In genomic region chr3:53705774-53706173, GRCh38 we compare ENCODE assay signal across 18 cellular contexts.
A peak's percentile ranks its signal among the peaks of the same experiment; 100 is the strongest.
DNase-seq lines count a peak whose midpoint lies in the region; ATAC-seq lines count a peak whose summit lies in the region.
"Had no signal": no experiment of that assay in that cellular context is flagged by ENCODE, and none has a peak within 500 bp of the region (broad histone marks: within the 10 kb centered on the region; RNA-seq: fewer than 3 reads in every experiment).

No MANE protein-coding gene starts in this region.

- intact Hi-C loops in activated CD4-positive, alpha-beta T cell treated with anti-CD3 and anti-CD28 coated beads, Interleukin-2, amount 10 ng/mL, durations not matched to agents 24 days and 14 days (cut with micrococcal nuclease) = no loop called here

- POLR2A ChIA-PET in activated CD4-positive, alpha-beta T cell treated with anti-CD3 and anti-CD28 coated beads, Interleukin-2, amount 10 ng/mL, durations not matched to agents 7 days and 5 days (lab: Charles Lee) = no interaction called here

- peaks cover 24% of the 10 kb centered on the region for H3K4me1 Mint-ChIP-seq in activated CD4-positive, alpha-beta T cell treated with anti-CD3 and anti-CD28 coated beads, Interleukin-2, amount 10 ng/mL, durations not matched to agents 24 days and 14 days
- H3K4me1 Mint-ChIP-seq in activated CD4-positive, alpha-beta T cell treated with anti-CD3 and anti-CD28 coated beads, Interleukin-2, amount 10 ng/mL, durations not matched to agents 7 days and 5 days = peaks cover 16% of the 10 kb centered on the region

- peak; percentile 25 for ATAC-seq in stimulated activated naive CD8-positive, alpha-beta T cell treated with anti-CD3 and anti-CD28 coated beads, Interleukin-15, Interleukin-2, amounts not matched to agents 100 U/mL and 50 U/mL, for 24 hours
- ATAC-seq in HG02840 (IDR thresholded peaks at IDR 0.05; ENCODE audit: low FRiP score, unreplicated experiment) = no peak

- peak overlapping the region; percentile 69 for H3K27ac Mint-ChIP-seq in activated CD4-positive, alpha-beta T cell treated with anti-CD3 and anti-CD28 coated beads, Interleukin-2, amount 10 ng/mL, durations not matched to agents 24 days and 14 days
- no peak overlapping the region for H3K27ac Mint-ChIP-seq in activated CD4-positive, alpha-beta T cell treated with anti-CD3 and anti-CD28 coated beads, Interleukin-2, amount 10 ng/mL, durations not matched to agents 7 days and 5 days

- peak; percentile 67 for DNase-seq in activated CD4-positive, alpha-beta T cell treated with anti-CD3 and anti-CD28 coated beads, Interleukin-2, amount 10 ng/mL, durations not matched to agents 24 days and 14 days
- no peak for DNase-seq in activated CD4-positive, alpha-beta T cell treated with anti-CD3 and anti-CD28 coated beads, Interleukin-2, amount 10 ng/mL, durations not matched to agents 7 days and 5 days
- DNase-seq in KBM-7 = peak; percentile 54
- DNase-seq in stimulated activated naive CD8-positive, alpha-beta T cell treated with anti-CD3 and anti-CD28 coated beads, Interleukin-15, Interleukin-2, amounts not matched to agents 100 U/mL and 50 U/mL, for 24 hours = no peak
- DNase-seq in HPDE6-E6E7 (ENCODE audit: extremely low spot score) = no peak
- DNase-seq in activated naive CD4-positive, alpha-beta T cell treated with anti-CD3 and anti-CD28 coated beads, Interleukin-2, amount 50 U/mL, for 16 hours = no peak
- DNase-seq: activated CD4-positive, alpha-beta T cell treated with anti-CD3 and anti-CD28 coated beads, Interleukin-2, amount 50 U/mL, for 48 hours; activated effector memory CD4-positive, alpha-beta T cell treated with Interleukin-2 at 50 U/mL for 16 hours; anterior cingulate cortex; CD4-positive, alpha-beta memory T cell; hippocampal formation; MG63; NCI-H82; occipital lobe; stimulated activated naive CD4-positive, alpha-beta T cell treated with Interleukin-2 at 50 U/mL for 16 hours; SW 1271 had no signal

- H3K4me3 Mint-ChIP-seq in activated CD4-positive, alpha-beta T cell treated with anti-CD3 and anti-CD28 coated beads, Interleukin-2, amount 10 ng/mL, durations not matched to agents 24 days and 14 days = no peak overlapping the region
- no peak overlapping the region for H3K4me3 Mint-ChIP-seq in activated CD4-positive, alpha-beta T cell treated with anti-CD3 and anti-CD28 coated beads, Interleukin-2, amount 10 ng/mL, durations not matched to agents 7 days and 5 days
- H3K4me3 Mint-ChIP-seq: CD4-positive, alpha-beta memory T cell had no signal

- peak overlapping the region; percentile 1 for H3K27ac ChIP-seq in angular gyrus (ENCODE audit: low read depth, low read length)

- in situ Hi-C loops in KBM-7 (cut with MboI; ENCODE audit: low pct_unique_long_range_greater_than_20kb, low sequenced_read_pairs) = loop anchor here (25.0 kb wide), 1 partner anchor 318 kb away; no protein-coding TSS in a partner anchor

- peaks cover 1% of the 10 kb centered on the region for H3K27me3 Mint-ChIP-seq in activated CD4-positive, alpha-beta T cell treated with anti-CD3 and anti-CD28 coated beads, Interleukin-2, amount 10 ng/mL, durations not matched to agents 24 days and 14 days
- H3K27me3 Mint-ChIP-seq in activated CD4-positive, alpha-beta T cell treated with anti-CD3 and anti-CD28 coated beads, Interleukin-2, amount 10 ng/mL, durations not matched to agents 7 days and 5 days = no peaks in the 10 kb centered on the region
- H3K27me3 Mint-ChIP-seq: CD4-positive, alpha-beta memory T cell had no signal

- H3K9me3 Mint-ChIP-seq in activated CD4-positive, alpha-beta T cell treated with anti-CD3 and anti-CD28 coated beads, Interleukin-2, amount 10 ng/mL, durations not matched to agents 24 days and 14 days = no peaks in the 10 kb centered on the region
- no peaks in the 10 kb centered on the region for H3K9me3 Mint-ChIP-seq in activated CD4-positive, alpha-beta T cell treated with anti-CD3 and anti-CD28 coated beads, Interleukin-2, amount 10 ng/mL, durations not matched to agents 7 days and 5 days
- H3K9me3 Mint-ChIP-seq: CD4-positive, alpha-beta memory T cell had no signal

- no peaks in the 10 kb centered on the region for H3K36me3 Mint-ChIP-seq in activated CD4-positive, alpha-beta T cell treated with anti-CD3 and anti-CD28 coated beads, Interleukin-2, amount 10 ng/mL, durations not matched to agents 24 days and 14 days (ENCODE audit: low read depth)
- no peaks in the 10 kb centered on the region for H3K36me3 Mint-ChIP-seq in activated CD4-positive, alpha-beta T cell treated with anti-CD3 and anti-CD28 coated beads, Interleukin-2, amount 10 ng/mL, durations not matched to agents 7 days and 5 days (ENCODE audit: low read depth)
- H3K36me3 Mint-ChIP-seq: CD4-positive, alpha-beta memory T cell had no signal

- CTCF ChIA-PET in activated CD4-positive, alpha-beta T cell treated with anti-CD3 and anti-CD28 coated beads, Interleukin-2, amount 10 ng/mL, durations not matched to agents 7 days and 5 days (lab: Charles Lee) = interaction anchor here (1.7 kb wide), 1 partner anchor 13 kb away, joined by 3 read pairs; no protein-coding TSS in a partner anchor

Comparison
In these comparisons a context has a peak if more than half of its experiments do, and no peak if none do; other contexts are left out.
1. DNase-seq: peak in activated CD4-positive, alpha-beta T cell treated with anti-CD3 and anti-CD28 coated beads, Interleukin-2, amount 10 ng/mL, durations not matched to agents 24 days and 14 days (single experiment) and KBM-7 (single experiment); none in activated CD4-positive, alpha-beta T cell treated with anti-CD3 and anti-CD28 coated beads, Interleukin-2, amount 10 ng/mL, durations not matched to agents 7 days and 5 days (single experiment), stimulated activated naive CD8-positive, alpha-beta T cell treated with anti-CD3 and anti-CD28 coated beads, Interleukin-15, Interleukin-2, amounts not matched to agents 100 U/mL and 50 U/mL, for 24 hours (single experiment), HPDE6-E6E7 (single experiment) and activated naive CD4-positive, alpha-beta T cell treated with anti-CD3 and anti-CD28 coated beads, Interleukin-2, amount 50 U/mL, for 16 hours (single experiment).